In the genomic region with DNA sequence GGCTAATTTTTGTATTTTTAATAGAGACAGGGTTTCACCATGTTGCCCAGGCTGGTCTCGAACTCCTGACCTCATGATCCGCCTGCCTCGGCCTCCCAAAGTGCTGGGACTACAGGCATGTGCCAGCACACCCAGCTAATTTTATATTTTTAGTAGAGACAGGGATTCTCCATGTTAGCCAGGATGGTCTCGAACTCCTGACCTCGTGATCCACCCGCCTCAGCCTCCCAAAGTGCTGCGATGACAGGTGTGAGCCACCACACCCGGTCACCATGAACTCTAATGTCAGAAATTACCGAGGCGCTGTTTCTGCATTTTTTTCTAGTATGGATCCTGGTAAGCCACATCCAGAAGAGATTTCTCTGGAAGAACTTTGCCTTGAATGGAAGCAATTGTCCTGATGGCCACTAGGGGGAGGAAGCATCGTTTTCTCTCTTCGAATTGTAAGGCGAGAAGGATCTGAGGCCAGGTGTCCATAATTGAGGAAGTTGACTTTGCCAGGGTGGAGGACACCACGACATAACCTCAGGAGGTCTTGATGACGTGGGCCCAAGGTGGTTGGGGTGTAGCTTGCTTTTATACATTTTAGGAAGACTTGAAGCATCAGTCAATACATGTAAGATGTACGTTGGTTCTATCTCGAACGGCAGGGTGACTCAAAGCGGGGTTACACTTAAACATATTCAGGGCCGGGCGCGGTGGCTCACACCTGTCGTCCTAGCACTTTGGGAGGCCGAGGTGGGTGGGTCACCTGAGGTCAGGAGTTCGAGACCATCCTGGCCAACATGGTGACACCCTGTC, we compare ENCODE assay signal across 8 cellular contexts. TPM values are rescaled to one million over a fixed set of nuclear protein-coding genes. Genes with fewer than 3 reads are reported as not detected.
DNase-seq lines count a peak whose midpoint lies in the region; ATAC-seq, FAIRE-seq and TF ChIP-seq lines count a peak whose summit lies in the region.
"Not testable (repeated sequence)": the region's sequence is repeated elsewhere in the genome, so short reads cannot be mapped to it uniquely, and the experiment has no call there.

No MANE protein-coding gene starts in this region.

- H3K4me3 Mint-ChIP-seq in T-helper 17 cell; astrocyte (ENCODE audit: unreplicated experiment); glutamatergic neuron (ENCODE audit: unreplicated experiment); nephron progenitor cell: not testable (repeated sequence)

- H3K4me1 Mint-ChIP-seq in T-helper 17 cell; astrocyte (ENCODE audit: low read depth, unreplicated experiment); glutamatergic neuron (ENCODE audit: low read depth, unreplicated experiment): not testable (repeated sequence)
- H3K4me1 Mint-ChIP-seq in nephron progenitor cell = peaks cover 21% of the 10 kb centered on the region

- H3K36me3 Mint-ChIP-seq in T-helper 17 cell (ENCODE audit: low read depth); astrocyte (ENCODE audit: low read depth, unreplicated experiment); glutamatergic neuron (ENCODE audit: unreplicated experiment): not testable (repeated sequence)
- peaks cover 13% of the 10 kb centered on the region for H3K36me3 Mint-ChIP-seq in nephron progenitor cell (ENCODE audit: low read depth)

- H3K9me3 ChIP-seq in T-helper 17 cell (ENCODE audit: control insufficient read depth, low read length, poor library complexity, severe bottlenecking); astrocyte (ENCODE audit: insufficient read depth, low read depth, low read length); upper lobe of left lung: not testable (repeated sequence)

- WGBS in upper lobe of left lung, 2 donors = 59 to 60% methylated on average over 23 to 25 of the region's 25 CpGs

- not testable (repeated sequence) for H2AFZ ChIP-seq in astrocyte (ENCODE audit: low read depth, low read length)

- peak; percentile 38 for ATAC-seq in T-helper 17 cell
- ATAC-seq in upper lobe of left lung (ENCODE audit: low FRiP score in 2 of 2) = peak in 1 of 2 donors; percentile 53

- peak overlapping the region; percentile 49 for H3K27ac Mint-ChIP-seq in T-helper 17 cell
- H3K27ac Mint-ChIP-seq in astrocyte (ENCODE audit: unreplicated experiment); glutamatergic neuron (ENCODE audit: unreplicated experiment); nephron progenitor cell: not testable (repeated sequence)

- not testable (repeated sequence) for H3K4me1 ChIP-seq in astrocyte (ENCODE audit: insufficient read depth, low read length); upper lobe of left lung

- not testable (repeated sequence) for H3K79me2 ChIP-seq in astrocyte (ENCODE audit: insufficient read depth, low read length)

- H4K20me1 ChIP-seq in astrocyte (ENCODE audit: insufficient read depth, low read length) = not testable (repeated sequence)

- not testable (repeated sequence) for H3K27me3 ChIP-seq in HL-60 (ENCODE audit: insufficient read depth, poor library complexity, severe bottlenecking); astrocyte (ENCODE audit: insufficient read depth, low read length); upper lobe of left lung

- H3K9ac ChIP-seq in astrocyte (ENCODE audit: low read length) = not testable (repeated sequence)

- H3K27ac ChIP-seq in HL-60 (replicated peaks); astrocyte (ENCODE audit: low read depth, low read length); upper lobe of left lung: not testable (repeated sequence)

- not testable (repeated sequence) for FAIRE-seq in astrocyte (lab: Jason Lieb, UNC)

- not testable (repeated sequence) for TF ChIP-seq POLR2A in upper lobe of left lung (IDR thresholded peaks at IDR 0.05)

- not testable (repeated sequence) for H3K27me3 Mint-ChIP-seq in T-helper 17 cell; astrocyte (ENCODE audit: low read depth, unreplicated experiment); glutamatergic neuron (ENCODE audit: unreplicated experiment); nephron progenitor cell (ENCODE audit: low read depth, poor library complexity)

- H3K4me3 ChIP-seq in HL-60 (replicated peaks; ENCODE audit: insufficient read depth, low read length); astrocyte (ENCODE audit: insufficient read depth, low read depth, low read length); upper lobe of left lung: not testable (repeated sequence)

- DNase-seq in EL (peak; percentile 41), HL-60 (ENCODE audit: low read depth in 1 of 2, low spot score in 1 of 2) (peak; percentile 16 to 71), NCI-H345 (lab: John Stamatoyannopoulos, UW) (peak; percentile 15), T-helper 17 cell (peak in 1 of 3 donors; percentile 9), astrocyte (ENCODE audit: low read depth) (peak; percentile 27), nephron progenitor cell (peak; percentile 22)
- not testable (repeated sequence) for DNase-seq in glutamatergic neuron, upper lobe of left lung

- TF ChIP-seq CTCF in HL-60 (IDR thresholded peaks at IDR 0.05; ENCODE audit: insufficient read depth, low read length) (peak; percentile 25), astrocyte (IDR thresholded peaks at IDR 0.05; ENCODE audit: insufficient read depth, low read depth, low read length) (peak; percentile 89), glutamatergic neuron (IDR thresholded peaks at IDR 0.05; ENCODE audit: partially characterized antibody, unreplicated experiment) (peak; percentile 88), nephron progenitor cell (IDR thresholded peaks at IDR 0.05) (peak; percentile 68), upper lobe of left lung (IDR thresholded peaks at IDR 0.05) (peak; percentile 55 to 84 (median 70))

- H3K9me3 Mint-ChIP-seq in astrocyte (ENCODE audit: unreplicated experiment) (peaks cover 11% of the 10 kb centered on the region), nephron progenitor cell (peaks cover 34% of the 10 kb centered on the region)
- not testable (repeated sequence) for H3K9me3 Mint-ChIP-seq in glutamatergic neuron (ENCODE audit: unreplicated experiment)

- TF ChIP-seq EP300 in upper lobe of left lung (IDR thresholded peaks at IDR 0.05) = not testable (repeated sequence)

- not testable (repeated sequence) for H3K36me3 ChIP-seq in astrocyte (ENCODE audit: insufficient read depth, low read length); upper lobe of left lung

- not testable (repeated sequence) for H3K4me2 ChIP-seq in astrocyte (ENCODE audit: low read length)

RNA-seq across cellular contexts. Expression of gene ASMT, which starts 37.4 kb away (rescaled TPM):
- total RNA-seq in T-helper 17 cell (under 1 TPM; 0.52 to 0.57 TPM), astrocyte (not detected in 2 replicates), glutamatergic neuron (ENCODE audit: unreplicated experiment) (not detected), upper lobe of left lung (1 to 10 TPM in 1 of 6 donors, not detected in 5; 2.2 TPM)

Comparison
In these comparisons a context has a peak if more than half of its experiments do, and no peak if none do; other contexts are left out.
1. CTCF ChIP-seq: peak in every context shown above with its lines; median percentile 89 in astrocyte; 88 in glutamatergic neuron; 70 in upper lobe of left lung; 68 in nephron progenitor cell; 25 in HL-60.